Comparison of ENCODE assay signal across 2 cellular contexts in genomic region chr16:87778476-87778829, GRCh38.
TF ChIP-seq lines count a peak whose summit lies in the region.

No MANE protein-coding gene starts in this region.

TF ChIP-seq in A549, 52 proteins besides CTCF, POLR2A, EP300 and RAD21 (continued from another document):
- TF ChIP-seq, protein P1, sequence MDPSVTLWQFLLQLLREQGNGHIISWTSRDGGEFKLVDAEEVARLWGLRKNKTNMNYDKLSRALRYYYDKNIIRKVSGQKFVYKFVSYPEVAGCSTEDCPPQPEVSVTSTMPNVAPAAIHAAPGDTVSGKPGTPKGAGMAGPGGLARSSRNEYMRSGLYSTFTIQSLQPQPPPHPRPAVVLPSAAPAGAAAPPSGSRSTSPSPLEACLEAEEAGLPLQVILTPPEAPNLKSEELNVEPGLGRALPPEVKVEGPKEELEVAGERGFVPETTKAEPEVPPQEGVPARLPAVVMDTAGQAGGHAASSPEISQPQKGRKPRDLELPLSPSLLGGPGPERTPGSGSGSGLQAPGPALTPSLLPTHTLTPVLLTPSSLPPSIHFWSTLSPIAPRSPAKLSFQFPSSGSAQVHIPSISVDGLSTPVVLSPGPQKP (IDR thresholded peaks at IDR 0.05; ENCODE audit: low read depth, low read length): no peak

TF ChIP-seq in HCT116, 20 proteins besides CTCF, POLR2A, EP300 and RAD21 (continued from another document):
- no peak for TF ChIP-seq ZBTB33 (IDR thresholded peaks at IDR 0.05; ENCODE audit: extremely low read depth, insufficient replicate concordance, low read length)
- no peak for TF ChIP-seq ZFX (IDR thresholded peaks at IDR 0.05)
- TF ChIP-seq, protein P2, sequence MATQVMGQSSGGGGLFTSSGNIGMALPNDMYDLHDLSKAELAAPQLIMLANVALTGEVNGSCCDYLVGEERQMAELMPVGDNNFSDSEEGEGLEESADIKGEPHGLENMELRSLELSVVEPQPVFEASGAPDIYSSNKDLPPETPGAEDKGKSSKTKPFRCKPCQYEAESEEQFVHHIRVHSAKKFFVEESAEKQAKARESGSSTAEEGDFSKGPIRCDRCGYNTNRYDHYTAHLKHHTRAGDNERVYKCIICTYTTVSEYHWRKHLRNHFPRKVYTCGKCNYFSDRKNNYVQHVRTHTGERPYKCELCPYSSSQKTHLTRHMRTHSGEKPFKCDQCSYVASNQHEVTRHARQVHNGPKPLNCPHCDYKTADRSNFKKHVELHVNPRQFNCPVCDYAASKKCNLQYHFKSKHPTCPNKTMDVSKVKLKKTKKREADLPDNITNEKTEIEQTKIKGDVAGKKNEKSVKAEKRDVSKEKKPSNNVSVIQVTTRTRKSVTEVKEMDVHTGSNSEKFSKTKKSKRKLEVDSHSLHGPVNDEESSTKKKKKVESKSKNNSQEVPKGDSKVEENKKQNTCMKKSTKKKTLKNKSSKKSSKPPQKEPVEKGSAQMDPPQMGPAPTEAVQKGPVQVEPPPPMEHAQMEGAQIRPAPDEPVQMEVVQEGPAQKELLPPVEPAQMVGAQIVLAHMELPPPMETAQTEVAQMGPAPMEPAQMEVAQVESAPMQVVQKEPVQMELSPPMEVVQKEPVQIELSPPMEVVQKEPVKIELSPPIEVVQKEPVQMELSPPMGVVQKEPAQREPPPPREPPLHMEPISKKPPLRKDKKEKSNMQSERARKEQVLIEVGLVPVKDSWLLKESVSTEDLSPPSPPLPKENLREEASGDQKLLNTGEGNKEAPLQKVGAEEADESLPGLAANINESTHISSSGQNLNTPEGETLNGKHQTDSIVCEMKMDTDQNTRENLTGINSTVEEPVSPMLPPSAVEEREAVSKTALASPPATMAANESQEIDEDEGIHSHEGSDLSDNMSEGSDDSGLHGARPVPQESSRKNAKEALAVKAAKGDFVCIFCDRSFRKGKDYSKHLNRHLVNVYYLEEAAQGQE (IDR thresholded peaks at IDR 0.05; ENCODE audit: low read depth): no peak
- no peak for TF ChIP-seq EZH2phosphoT487 (IDR thresholded peaks at IDR 0.05; ENCODE audit: borderline replicate concordance)
- no peak for TF ChIP-seq EGR1 (IDR thresholded peaks at IDR 0.05; ENCODE audit: low read depth)
- no peak for TF ChIP-seq TCF7L2 (IDR thresholded peaks at IDR 0.05; ENCODE audit: borderline replicate concordance, extremely low read depth, insufficient read depth, insufficient read length)
- no peak for TF ChIP-seq FOSL1 (IDR thresholded peaks at IDR 0.05; ENCODE audit: low read depth)
